20 cellular contexts compared by ENCODE assay signal in the genomic region with DNA sequence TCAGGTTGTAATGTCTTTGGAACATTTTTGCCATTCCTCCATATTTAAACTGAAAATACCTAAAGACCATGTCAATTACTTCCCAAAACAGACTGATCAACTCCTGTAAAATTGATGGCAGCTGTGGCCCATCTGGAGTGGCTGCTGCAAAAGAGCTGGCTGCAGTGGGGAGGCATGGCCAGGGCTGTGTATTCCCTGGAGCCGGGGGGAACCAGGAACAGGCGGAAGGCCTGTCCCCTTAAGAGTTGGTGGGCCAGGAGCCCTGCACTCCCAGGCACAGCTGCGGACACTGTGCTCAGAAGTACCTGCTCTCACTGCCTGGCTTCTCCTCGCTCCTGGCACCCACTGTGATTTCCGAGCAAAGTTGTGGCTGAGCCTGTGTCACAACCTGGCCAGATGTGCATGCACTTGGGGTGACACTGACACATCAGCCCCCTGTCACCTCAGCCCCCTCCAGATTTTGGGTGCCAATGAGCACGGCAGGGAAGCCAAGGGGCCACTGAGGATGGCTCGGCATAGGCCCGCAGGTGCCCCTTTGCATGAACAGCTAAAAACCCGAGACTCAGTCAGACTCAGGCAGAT.
A peak's percentile ranks its signal among the peaks of the same experiment; 100 is the strongest.
DNase-seq lines count a peak whose midpoint lies in the region; ATAC-seq and TF ChIP-seq lines count a peak whose summit lies in the region.
"Had no signal": no experiment of that assay in that cellular context is flagged by ENCODE, and none has a peak within 500 bp of the region (broad histone marks: within the 10 kb centered on the region; RNA-seq: fewer than 3 reads in every experiment).

No MANE protein-coding gene starts in this region.

- H3K27ac ChIP-seq in PC-9 (no peak overlapping the region), gastroesophageal sphincter (no peak overlapping the region), osteoblast (ENCODE audit: low read depth, low read length) (no peak overlapping the region)
- H3K27ac ChIP-seq: BLaER1 had no signal

- intact Hi-C loops in PC-9 (cut with micrococcal nuclease; ENCODE audit: unreplicated experiment) = no loop called here

- H3K9me3 ChIP-seq in BE2C = no peaks in the 10 kb centered on the region
- no peaks in the 10 kb centered on the region for H3K9me3 ChIP-seq in PC-9 (ENCODE audit: insufficient read depth, low read depth)
- no peaks in the 10 kb centered on the region for H3K9me3 ChIP-seq in gastroesophageal sphincter
- no peaks in the 10 kb centered on the region for H3K9me3 ChIP-seq in osteoblast (ENCODE audit: low read depth, low read length)
- H3K9me3 ChIP-seq: BLaER1 had no signal

- CTCF ChIA-PET in PC-9 (lab: Charles Lee) = no interaction called here

- no peaks in the 10 kb centered on the region; the same call in 1 of the 2 replicates for H3K4me1 ChIP-seq in BE2C
- no peaks in the 10 kb centered on the region for H3K4me1 ChIP-seq in PC-9 (replicated peaks; ENCODE audit: insufficient read depth)
- H3K4me1 ChIP-seq in gastroesophageal sphincter = no peaks in the 10 kb centered on the region
- H3K4me1 ChIP-seq in osteoblast (ENCODE audit: insufficient read depth, low read length) = no peaks in the 10 kb centered on the region
- H3K4me1 ChIP-seq: BLaER1 had no signal

- H3K4me2 ChIP-seq in PC-9 (no peak overlapping the region), osteoblast (ENCODE audit: insufficient read depth, low read length) (no peak overlapping the region)
- H3K4me2 ChIP-seq: BLaER1 had no signal

- H3F3A ChIP-seq in PC-9 (ENCODE audit: insufficient read depth, low read depth) = no peaks in the 10 kb centered on the region

- H3K9me2 ChIP-seq in PC-9 (ENCODE audit: insufficient read depth) = no peaks in the 10 kb centered on the region; the same call in 1 of the 2 replicates

- POLR2A ChIA-PET in PC-9 (lab: Charles Lee; ENCODE audit: unreplicated experiment) = no interaction called here

- H2AFZ ChIP-seq in PC-9 (peak overlapping the region; percentile 7; the same call in 1 of the 2 replicates), osteoblast (ENCODE audit: low read length) (no peak overlapping the region)

- H3K27me3 ChIP-seq in BE2C (no peaks in the 10 kb centered on the region), PC-9 (ENCODE audit: insufficient read depth, low read depth) (no peaks in the 10 kb centered on the region), gastroesophageal sphincter (no peaks in the 10 kb centered on the region), osteoblast (ENCODE audit: insufficient read depth, low read length) (no peaks in the 10 kb centered on the region)
- H3K27me3 ChIP-seq: BLaER1 had no signal

- TF ChIP-seq POLR2A in gastroesophageal sphincter (IDR thresholded peaks at IDR 0.05) = no peak

- WGBS in gastroesophageal sphincter (ENCODE audit: low coverage in 1 of 2), 2 donors = no CpG with 5 or more reads among the region's 9 CpGs

- peak; percentile 16 for ATAC-seq in gastroesophageal sphincter
- no peak for ATAC-seq in HG03196 (IDR thresholded peaks at IDR 0.05; ENCODE audit: unreplicated experiment)
- no peak for ATAC-seq in HG02571 (IDR thresholded peaks at IDR 0.05; ENCODE audit: unreplicated experiment)
- ATAC-seq: HepG2, PC-3 had no signal

- TF ChIP-seq CTCF in BE2C (IDR thresholded peaks at IDR 0.05; ENCODE audit: low read depth, low read length) (no peak), PC-9 (conservative IDR thresholded peaks at IDR 0.05) (no peak), gastroesophageal sphincter (IDR thresholded peaks at IDR 0.05) (no peak), osteoblast (IDR thresholded peaks at IDR 0.05; ENCODE audit: extremely low read depth, low read depth, low read length) (no peak)

- H3K79me2 ChIP-seq in PC-9 (ENCODE audit: low read depth) (no peaks in the 10 kb centered on the region), osteoblast (ENCODE audit: insufficient read depth, low read length) (no peaks in the 10 kb centered on the region)

- no peaks in the 10 kb centered on the region for H3K36me3 ChIP-seq in BE2C
- no peaks in the 10 kb centered on the region for H3K36me3 ChIP-seq in PC-9 (ENCODE audit: low read depth)
- no peaks in the 10 kb centered on the region for H3K36me3 ChIP-seq in gastroesophageal sphincter
- H3K36me3 ChIP-seq in osteoblast (ENCODE audit: insufficient read depth, low read length) = no peaks in the 10 kb centered on the region
- H3K36me3 ChIP-seq: BLaER1 had no signal

- H3K4me3 ChIP-seq in BE2C (ENCODE audit: low read depth, low read length) = no peak overlapping the region
- no peak overlapping the region for H3K4me3 ChIP-seq in PC-9
- no peak overlapping the region for H3K4me3 ChIP-seq in gastroesophageal sphincter
- H3K4me3 ChIP-seq in osteoblast (ENCODE audit: insufficient read depth, low read length) = no peak overlapping the region
- H3K4me3 ChIP-seq: BLaER1 had no signal

- no peak for TF ChIP-seq EP300 in gastroesophageal sphincter (IDR thresholded peaks at IDR 0.05)

- no peaks in the 10 kb centered on the region for H4K20me1 ChIP-seq in PC-9 (ENCODE audit: insufficient read depth)
- H4K20me1 ChIP-seq in osteoblast (ENCODE audit: insufficient read depth, low read length) = no peaks in the 10 kb centered on the region
- H4K20me1 ChIP-seq: BLaER1 had no signal

- BruUV-seq in PC-9 (replicated peaks; lab: Mats Ljungman, UMichigan) = no TSS peak

- peak; percentile 22 for DNase-seq in BE2C
- DNase-seq in PC-9 = no peak
- DNase-seq in osteoblast (ENCODE audit: insufficient read length, low spot score, missing footprints) = peak; percentile 15
- DNase-seq in SHP77 treated with DMSO at 0.1 percent for 48 hours (lab: John Stamatoyannopoulos, UW) = no peak
- DNase-seq in stimulated activated naive CD4-positive, alpha-beta T cell (lab: John Stamatoyannopoulos, UW) = no peak
- DNase-seq: CD4-positive, CD25-positive, alpha-beta regulatory T cell; DMS153; DND-41; GOT3; NCI-H2029; NCI-H446 treated with DMSO at 0.1 percent for 48 hours; NCI-H82; NK-92 treated with Interleukin-12 subunit alpha and Interleukin-12 subunit beta, amount 100 ng/mL, for 24 hours; PC-3; Right ventricle myocardium superior had no signal

Comparison
In these comparisons a context has a peak if more than half of its experiments do, and no peak if none do; other contexts are left out.
1. DNase-seq: peak in BE2C (single experiment) and osteoblast (single experiment); none in PC-9 (0 of 2), SHP77 treated with DMSO at 0.1 percent for 48 hours (single experiment) and stimulated activated naive CD4-positive, alpha-beta T cell (0 of 6).